ENCODE assay signal across 8 cellular contexts in genomic region chr5:37837101-37838032, GRCh38. TPM values are rescaled to one million over a fixed set of nuclear protein-coding genes. Genes with fewer than 3 reads are reported as not detected.
DNase-seq lines count a peak whose midpoint lies in the region; ATAC-seq and TF ChIP-seq lines count a peak whose summit lies in the region.

No MANE protein-coding gene starts in this region.

- H3K9me3 ChIP-seq in HUES48 (ENCODE audit: control insufficient read depth, insufficient read depth, low read length) (no peaks in the 10 kb centered on the region), iPS-18a (ENCODE audit: control insufficient read depth, low read depth, low read length) (no peaks in the 10 kb centered on the region), gastrocnemius medialis (no peaks in the 10 kb centered on the region)

- H3K4me1 ChIP-seq in HUES48 (ENCODE audit: control insufficient read depth, insufficient read depth, low read length) (peaks cover 43% of the 10 kb centered on the region), iPS-18a (ENCODE audit: control insufficient read depth, low read depth, low read length) (peaks cover 21% of the 10 kb centered on the region), gastrocnemius medialis (peaks cover 22 to 49% of the 10 kb centered on the region in 2 donors)

- DNase-seq in COLO668 (lab: John Stamatoyannopoulos, UW; ENCODE audit: unreplicated experiment) = peak; percentile 88
- DNase-seq in RWPE1 (ENCODE audit: low spot score) = peak; percentile 80
- DNase-seq in astrocyte of the hippocampus (ENCODE audit: low read depth, low spot score) = peak; percentile 94
- peak; percentile 49 to 68 for DNase-seq in gastrocnemius medialis
- DNase-seq in activated gamma-delta T cell treated with Interleukin-2 at 50 U/mL for 16 hours = no peak

- intact Hi-C loops in gastrocnemius medialis (cut with DNase I; ENCODE audit: low total_unique reads) = loop anchor here (1.0 to 10.0 kb wide), 6 partner anchors 63 to 607 kb away; no protein-coding TSS in a partner anchor

- no peak overlapping the region for H3K9ac ChIP-seq in HUES48 (ENCODE audit: low read depth, low read length)
- peak overlapping the region; percentile 10 for H3K9ac ChIP-seq in iPS-18a (ENCODE audit: low read length)

- CTCF ChIA-PET in RWPE1 (lab: Yijun Ruan, JAX) = interaction anchor here (0.6 to 1.3 kb wide), 17 partner anchors 11 to 805 kb away, joined by 3 to 10 read pairs (median 3); no protein-coding TSS in a partner anchor

- H3K36me3 ChIP-seq in HUES48 (ENCODE audit: control insufficient read depth, insufficient read depth, low read length) (no peaks in the 10 kb centered on the region), iPS-18a (ENCODE audit: control insufficient read depth, low read depth, low read length) (no peaks in the 10 kb centered on the region), gastrocnemius medialis (no peaks in the 10 kb centered on the region)

- H3K4me3 ChIP-seq in HUES48 (ENCODE audit: low read depth, low read length) (peak overlapping the region; percentile 60), iPS-18a (ENCODE audit: low read length) (peak overlapping the region; percentile 51), gastrocnemius medialis (peak overlapping the region; percentile 64 to 73 (median 70))

- in situ Hi-C loops in gastrocnemius medialis (cut with MboI; ENCODE audit: low sequenced_read_pairs in 4 of 4) = loop anchor here in 2 of 4 donors (5.0 to 10.0 kb wide), 2 partner anchors 357 to 360 kb away; no protein-coding TSS in a partner anchor

- peak; percentile 70 for ATAC-seq in GM19467 (IDR thresholded peaks at IDR 0.05; ENCODE audit: unreplicated experiment)
- ATAC-seq in gastrocnemius medialis = peak; percentile 36 to 57

- H3K27me3 ChIP-seq in HUES48 (ENCODE audit: control insufficient read depth, insufficient read depth, low read length) (peaks cover 100% of the 10 kb centered on the region), iPS-18a (ENCODE audit: control insufficient read depth, insufficient read depth, low read length) (peaks cover 100% of the 10 kb centered on the region), gastrocnemius medialis (peaks cover 0 to 68% (median 7%) of the 10 kb centered on the region in 3 donors)

- peak; percentile 89 for TF ChIP-seq CTCF in RWPE1 (conservative IDR thresholded peaks at IDR 0.05; ENCODE audit: low read depth)
- TF ChIP-seq CTCF in gastrocnemius medialis (IDR thresholded peaks at IDR 0.05 in 4 of 5, conservative IDR thresholded peaks at IDR 0.05 in 1 of 5) = peak; percentile 79 to 92 (median 88)

- POLR2A ChIA-PET in RWPE1 (lab: Yijun Ruan, JAX; ENCODE audit: low non-redundant PET) = no interaction called here

- H3K27ac ChIP-seq in HUES48 (ENCODE audit: low read depth, low read length) = no peak overlapping the region
- H3K27ac ChIP-seq in RWPE1 = no peak overlapping the region
- H3K27ac ChIP-seq in iPS-18a (ENCODE audit: low read length) = no peak overlapping the region
- peak overlapping the region; percentile 66 to 95 (median 86) for H3K27ac ChIP-seq in gastrocnemius medialis

- no peak for TF ChIP-seq POLR2A in gastrocnemius medialis (IDR thresholded peaks at IDR 0.05)

RNA-seq across cellular contexts. Expression of gene GDNF, which starts 2.5 kb away (rescaled TPM):
- 1 to 10 TPM; 1.5 to 6.0 (median 2.1) TPM for total RNA-seq in gastrocnemius medialis

Comparison
In these comparisons a context has a peak if more than half of its experiments do, and no peak if none do; other contexts are left out.
1. H3K27ac ChIP-seq: peak in gastrocnemius medialis (4 of 4); none in HUES48 (single experiment), RWPE1 (single experiment) and iPS-18a (single experiment).
2. Peak in every context shown above with its lines, with median percentiles within 50 percentile points of each other: H3K4me3 ChIP-seq.